In genomic region chr10:112280205-112280921, GRCh38 we compare ENCODE assay signal across 1 cellular context.
TF ChIP-seq lines count a peak whose summit lies in the region.

No MANE protein-coding gene starts in this region.

TF ChIP-seq in HepG2, 621 proteins besides CTCF, POLR2A, EP300 and RAD21 (continued from another document and continues in another):
- peak; percentile 67 for TF ChIP-seq PAXIP1 (CRISPR knock-in tag; conservative IDR thresholded peaks at IDR 0.05)
- peak; percentile 95 for TF ChIP-seq ZMYM3 (CRISPR knock-in tag; IDR thresholded peaks at IDR 0.05)
- TF ChIP-seq SRSF9 (IDR thresholded peaks at IDR 0.05; ENCODE audit: borderline replicate concordance, insufficient read depth, low read depth, low read length, poor library complexity, severe bottlenecking): no peak
- TF ChIP-seq HIVEP1 (CRISPR knock-in tag; IDR thresholded peaks at IDR 0.05): no peak
- no peak for TF ChIP-seq ZNF543 (CRISPR knock-in tag; IDR thresholded peaks at IDR 0.05)
- no peak for TF ChIP-seq BCL3 (CRISPR knock-in tag; IDR thresholded peaks at IDR 0.05)
- no peak for TF ChIP-seq ZBTB4 (CRISPR knock-in tag; IDR thresholded peaks at IDR 0.05; ENCODE audit: borderline replicate concordance)
- TF ChIP-seq ATF7 (IDR thresholded peaks at IDR 0.05): peak; percentile 16; the same call in 1 of the 2 replicates
- TF ChIP-seq ATF7 (CRISPR knock-in tag; IDR thresholded peaks at IDR 0.05): no peak
- 0 out of 2 replicates have a peak, but pooled peaks have one; percentile 70 for TF ChIP-seq ESRRA (CRISPR knock-in tag; IDR thresholded peaks at IDR 0.05; ENCODE audit: low read depth)
- TF ChIP-seq ZNF510 (CRISPR knock-in tag; IDR thresholded peaks at IDR 0.05; ENCODE audit: low read depth): no peak
- peak; percentile 33; the same call in 1 of the 2 replicates for TF ChIP-seq ZBTB21 (CRISPR knock-in tag; IDR thresholded peaks at IDR 0.05)
- no peak for TF ChIP-seq ZNF639 (CRISPR knock-in tag; conservative IDR thresholded peaks at IDR 0.05)
- TF ChIP-seq DNMT3B (CRISPR knock-in tag; conservative IDR thresholded peaks at IDR 0.05): no peak
- TF ChIP-seq ZNF501 (CRISPR knock-in tag; IDR thresholded peaks at IDR 0.05): no peak; the same call in 1 of the 2 replicates
- no peak for TF ChIP-seq ZBTB44 (CRISPR knock-in tag; IDR thresholded peaks at IDR 0.05)
- no peak for TF ChIP-seq ZNF282 (IDR thresholded peaks at IDR 0.05; ENCODE audit: partially characterized antibody)
- no peak for TF ChIP-seq ZNF773 (CRISPR knock-in tag; IDR thresholded peaks at IDR 0.05; ENCODE audit: borderline replicate concordance)
- no peak for TF ChIP-seq MIXL1 (CRISPR knock-in tag; IDR thresholded peaks at IDR 0.05)
- TF ChIP-seq AKAP8 (CRISPR knock-in tag; IDR thresholded peaks at IDR 0.05): no peak
- TF ChIP-seq ZFP36L1 (CRISPR knock-in tag; IDR thresholded peaks at IDR 0.05): no peak
- peak; percentile 44; the same call in 1 of the 2 replicates for TF ChIP-seq ZBTB26 (CRISPR knock-in tag; IDR thresholded peaks at IDR 0.05; ENCODE audit: borderline replicate concordance)
- TF ChIP-seq ZNF724P (CRISPR knock-in tag; IDR thresholded peaks at IDR 0.05; ENCODE audit: borderline replicate concordance): no peak
- TF ChIP-seq KDM5A (IDR thresholded peaks at IDR 0.05; ENCODE audit: borderline replicate concordance, low read length): no peak
- TF ChIP-seq TRAFD1 (CRISPR knock-in tag; IDR thresholded peaks at IDR 0.05; ENCODE audit: borderline replicate concordance): no peak
- TF ChIP-seq STAT5B (CRISPR knock-in tag; IDR thresholded peaks at IDR 0.05): no peak
- no peak for TF ChIP-seq SP140L (CRISPR knock-in tag; IDR thresholded peaks at IDR 0.05; ENCODE audit: borderline replicate concordance)
- no peak for TF ChIP-seq ZNF737 (CRISPR knock-in tag; IDR thresholded peaks at IDR 0.05; ENCODE audit: borderline replicate concordance)
- no peak for TF ChIP-seq ZNF33A (CRISPR knock-in tag; IDR thresholded peaks at IDR 0.05; ENCODE audit: borderline replicate concordance)
- TF ChIP-seq RELA (CRISPR knock-in tag; IDR thresholded peaks at IDR 0.05): no peak
- TF ChIP-seq THAP11 (CRISPR knock-in tag; IDR thresholded peaks at IDR 0.05): no peak; the same call in 1 of the 2 replicates
- TF ChIP-seq ZNF3 (CRISPR knock-in tag; IDR thresholded peaks at IDR 0.05): no peak
- TF ChIP-seq ZNF749 (CRISPR knock-in tag; IDR thresholded peaks at IDR 0.05; ENCODE audit: borderline replicate concordance): no peak
- TF ChIP-seq NR3C1 (CRISPR knock-in tag; IDR thresholded peaks at IDR 0.05): no peak
- TF ChIP-seq SAP130 (CRISPR knock-in tag; IDR thresholded peaks at IDR 0.05; ENCODE audit: low read depth): no peak; the same call in 1 of the 2 replicates
- no peak for TF ChIP-seq CHD2 (IDR thresholded peaks at IDR 0.05; ENCODE audit: low read depth, low read length)
- no peak for TF ChIP-seq LCORL (IDR thresholded peaks at IDR 0.05)
- no peak; the same call in none of the 2 replicates for TF ChIP-seq LCORL (CRISPR knock-in tag; IDR thresholded peaks at IDR 0.05)
- TF ChIP-seq HOXA7 (CRISPR knock-in tag; IDR thresholded peaks at IDR 0.05): no peak
- TF ChIP-seq FOXP1 (IDR thresholded peaks at IDR 0.05): no peak
- no peak for TF ChIP-seq FOXP1 (CRISPR knock-in tag; IDR thresholded peaks at IDR 0.05)
- TF ChIP-seq NAIF1 (CRISPR knock-in tag; IDR thresholded peaks at IDR 0.05; ENCODE audit: borderline replicate concordance): no peak
- TF ChIP-seq ZNF329 (CRISPR knock-in tag; IDR thresholded peaks at IDR 0.05; ENCODE audit: low read depth): no peak
- no peak for TF ChIP-seq ZNF124 (CRISPR knock-in tag; IDR thresholded peaks at IDR 0.05)
- TF ChIP-seq ELF1 (CRISPR knock-in tag; IDR thresholded peaks at IDR 0.05): 0 out of 2 replicates have a peak, but pooled peaks have one; percentile 2
- no peak for TF ChIP-seq MXD1 (CRISPR knock-in tag; IDR thresholded peaks at IDR 0.05)
- TF ChIP-seq ETV6 (CRISPR knock-in tag; conservative IDR thresholded peaks at IDR 0.05): no peak
- TF ChIP-seq GATAD2A (CRISPR knock-in tag; IDR thresholded peaks at IDR 0.05): peak; percentile 82
- no peak for TF ChIP-seq ZNF839 (CRISPR knock-in tag; IDR thresholded peaks at IDR 0.05; ENCODE audit: borderline replicate concordance)
- peak; percentile 75; the same call in 1 of the 2 replicates for TF ChIP-seq ZNF34 (CRISPR knock-in tag; IDR thresholded peaks at IDR 0.05; ENCODE audit: borderline replicate concordance)
- TF ChIP-seq RFX5 (IDR thresholded peaks at IDR 0.05; ENCODE audit: low read depth, low read length): no peak
- no peak for TF ChIP-seq ZNF720 (CRISPR knock-in tag; IDR thresholded peaks at IDR 0.05)
- TF ChIP-seq GZF1 (CRISPR knock-in tag; IDR thresholded peaks at IDR 0.05): no peak
- no peak for TF ChIP-seq ZNF414 (CRISPR knock-in tag; IDR thresholded peaks at IDR 0.05)
- no peak for TF ChIP-seq GMEB1 (CRISPR knock-in tag; IDR thresholded peaks at IDR 0.05; ENCODE audit: borderline replicate concordance)
- no peak for TF ChIP-seq KLF15 (CRISPR knock-in tag; IDR thresholded peaks at IDR 0.05; ENCODE audit: borderline replicate concordance)
- no peak for TF ChIP-seq TAF15 (IDR thresholded peaks at IDR 0.05; ENCODE audit: low read depth, low read length, poor library complexity, severe bottlenecking)
